ENCODE assay signal across 29 cellular contexts in genomic region chr7:128906766-128907559, GRCh38. TPM values are rescaled to one million over a fixed set of nuclear protein-coding genes. Genes with fewer than 3 reads are reported as not detected.
DNase-seq lines count a peak whose midpoint lies in the region; TF ChIP-seq lines count a peak whose summit lies in the region.
"Had no signal": no experiment of that assay in that cellular context is flagged by ENCODE, and none has a peak within 500 bp of the region (broad histone marks: within the 10 kb centered on the region; RNA-seq: fewer than 3 reads in every experiment).

No MANE protein-coding gene starts in this region.

- H3K9me3 ChIP-seq in spleen (no peaks in the 10 kb centered on the region), GM23248 (ENCODE audit: low read depth) (no peaks in the 10 kb centered on the region)
- H3K9me3 ChIP-seq: BE2C, body of pancreas, vagina had no signal

- POLR2A ChIA-PET in HEK293T (lab: Yijun Ruan, JAX): no interaction called here

- peaks cover 0 to 29% (median 6%) of the 10 kb centered on the region in 6 donors for H3K4me1 ChIP-seq in spleen
- no peaks in the 10 kb centered on the region for H3K4me1 ChIP-seq in GM23248 (ENCODE audit: insufficient read depth)

- H3K4me3 ChIP-seq in spleen (no peak overlapping the region), GM23248 (no peak overlapping the region)
- H3K4me3 ChIP-seq: body of pancreas, lung, vagina had no signal

- in situ Hi-C loops in GM23248 (cut with MboI): loop anchor here (10.0 kb wide), 1 partner anchor 188 kb away; no protein-coding TSS in a partner anchor

- H3K9ac ChIP-seq in GM23248: no peak overlapping the region

- no peak overlapping the region for H3K27ac ChIP-seq in spleen
- H3K27ac ChIP-seq in GM23248: no peak overlapping the region
- H3K27ac ChIP-seq: body of pancreas, HL-60, vagina had no signal

- H3K36me3 ChIP-seq in spleen (no peaks in the 10 kb centered on the region), GM23248 (ENCODE audit: low read depth) (no peaks in the 10 kb centered on the region)
- H3K36me3 ChIP-seq: BE2C, vagina had no signal

- TF ChIP-seq CTCF in spleen (IDR thresholded peaks at IDR 0.05 in 8 of 11, conservative IDR thresholded peaks at IDR 0.05 in 3 of 11): no peak

- peak; percentile 19 for DNase-seq in activated naive CD4-positive, alpha-beta T cell treated with anti-CD3 and anti-CD28 coated beads, Interleukin-2, amount 10 ng/mL, durations not matched to agents 7 days and 5 days
- no peak for DNase-seq in activated naive CD4-positive, alpha-beta T cell treated with Interleukin-2 at 50 U/mL for 16 hours
- DNase-seq in HEK293T (ENCODE audit: extremely low spot score) (no peak), islet precursor cell (peak; percentile 27), spleen (peak; percentile 57), GM23248 (no peak), NCI-H2171 treated with DMSO at 0.1 percent for 48 hours (lab: John Stamatoyannopoulos, UW) (no peak), NCI-H146 (lab: John Stamatoyannopoulos, UW) (no peak)
- DNase-seq: activated CD4-positive, alpha-beta T cell treated with anti-CD3 and anti-CD28 coated beads for 36 hours; activated CD8-positive, alpha-beta T cell treated with anti-CD3 and anti-CD28 coated beads, Interleukin-2, amount 10 ng/mL, durations not matched to agents 7 days and 5 days; activated naive CD4-positive, alpha-beta T cell treated with anti-CD3 and anti-CD28 coated beads, Interleukin-2, amount 50 U/mL, for 16 hours; BE2C; body of pancreas; dermis blood vessel endothelial cell; DMS 273 treated with DMSO at 0.1 percent for 48 hours; HCEC 1CT; kidney glomerular epithelial cell; MV-4-11; NCI-H510A treated with DMSO at 0.1 percent for 48 hours; stimulated activated CD8-positive, alpha-beta memory T cell treated with anti-CD3 and anti-CD28 coated beads, Interleukin-4, amount 100 ng/mL, for 48 hours; stimulated activated naive CD8-positive, alpha-beta T cell treated with anti-CD3 and anti-CD28 coated beads, Interleukin-15, amount 100 ng/mL, for 72 hours; SW 1271 had no signal

- intact Hi-C loops in spleen (cut with DNase I; ENCODE audit: low total_unique reads): no loop called here

- no peak overlapping the region for H3K4me3 Mint-ChIP-seq in activated naive CD4-positive, alpha-beta T cell treated with anti-CD3 and anti-CD28 coated beads, Interleukin-2, amount 10 ng/mL, durations not matched to agents 7 days and 5 days
- H3K4me3 Mint-ChIP-seq: activated CD4-positive, alpha-beta T cell treated with anti-CD3 and anti-CD28 coated beads for 36 hours; activated CD8-positive, alpha-beta T cell treated with anti-CD3 and anti-CD28 coated beads, Interleukin-2, amount 10 ng/mL, durations not matched to agents 7 days and 5 days; CD8-positive, alpha-beta memory T cell; natural killer cell treated with Interleukin-12 subunit alpha and Interleukin-12 subunit beta and Interleukin-15 and Interleukin-18, amount 100 ng/mL, for 72 hours; stimulated activated naive CD8-positive, alpha-beta T cell treated with anti-CD3 and anti-CD28 coated beads, Interleukin-15, amount 100 ng/mL, for 72 hours had no signal

- no peaks in the 10 kb centered on the region for H3K36me3 Mint-ChIP-seq in activated naive CD4-positive, alpha-beta T cell treated with anti-CD3 and anti-CD28 coated beads, Interleukin-2, amount 10 ng/mL, durations not matched to agents 7 days and 5 days
- H3K36me3 Mint-ChIP-seq: CD8-positive, alpha-beta memory T cell; natural killer cell treated with Interleukin-12 subunit alpha and Interleukin-12 subunit beta and Interleukin-15 and Interleukin-18, amount 100 ng/mL, for 72 hours had no signal

- no peak overlapping the region for H3K4me2 ChIP-seq in GM23248 (ENCODE audit: unreplicated experiment)

- TF ChIP-seq POLR2A in spleen (IDR thresholded peaks at IDR 0.05): no peak

- H3K27ac Mint-ChIP-seq in activated naive CD4-positive, alpha-beta T cell treated with anti-CD3 and anti-CD28 coated beads, Interleukin-2, amount 10 ng/mL, durations not matched to agents 7 days and 5 days: no peak overlapping the region
- H3K27ac Mint-ChIP-seq: activated CD4-positive, alpha-beta T cell treated with anti-CD3 and anti-CD28 coated beads for 36 hours; activated CD8-positive, alpha-beta T cell treated with anti-CD3 and anti-CD28 coated beads, Interleukin-2, amount 10 ng/mL, durations not matched to agents 7 days and 5 days; CD8-positive, alpha-beta memory T cell; natural killer cell treated with Interleukin-12 subunit alpha and Interleukin-12 subunit beta and Interleukin-15 and Interleukin-18, amount 100 ng/mL, for 72 hours; stimulated activated naive CD8-positive, alpha-beta T cell treated with anti-CD3 and anti-CD28 coated beads, Interleukin-15, amount 100 ng/mL, for 72 hours had no signal

- H2AFZ ChIP-seq in GM23248: no peak overlapping the region

- H3K27me3 ChIP-seq in spleen (replicated peaks in 1 of 7) (peaks cover 0 to 70% (median 21%) of the 10 kb centered on the region in 7 donors), GM23248 (replicated peaks; ENCODE audit: insufficient read depth) (peaks cover 31% of the 10 kb centered on the region)
- H3K27me3 ChIP-seq: BE2C, body of pancreas, vagina had no signal

- no peaks in the 10 kb centered on the region for H3K9me3 Mint-ChIP-seq in activated naive CD4-positive, alpha-beta T cell treated with anti-CD3 and anti-CD28 coated beads, Interleukin-2, amount 10 ng/mL, durations not matched to agents 7 days and 5 days
- H3K9me3 Mint-ChIP-seq: CD8-positive, alpha-beta memory T cell; natural killer cell treated with Interleukin-12 subunit alpha and Interleukin-12 subunit beta and Interleukin-15 and Interleukin-18, amount 100 ng/mL, for 72 hours; stimulated activated naive CD8-positive, alpha-beta T cell treated with anti-CD3 and anti-CD28 coated beads, Interleukin-15, amount 100 ng/mL, for 72 hours had no signal

- no peaks in the 10 kb centered on the region for H3K9me2 ChIP-seq in GM23248 (ENCODE audit: insufficient read depth)

- H3K79me2 ChIP-seq in GM23248 (ENCODE audit: insufficient read depth): no peaks in the 10 kb centered on the region

- CTCF ChIA-PET in activated naive CD4-positive, alpha-beta T cell treated with anti-CD3 and anti-CD28 coated beads, Interleukin-2, amount 10 ng/mL, durations not matched to agents 7 days and 5 days (lab: Charles Lee): interaction anchor here (0.6 to 1.1 kb wide), 2 partner anchors 44 to 184 kb away, joined by 3 to 7 read pairs; no protein-coding TSS in a partner anchor
- CTCF ChIA-PET in HEK293T (lab: Yijun Ruan, JAX): interaction anchor here (0.8 kb wide), 1 partner anchor 185 kb away, joined by 6 read pairs; no protein-coding TSS in a partner anchor

- H4K20me1 ChIP-seq in GM23248 (ENCODE audit: insufficient read depth): no peaks in the 10 kb centered on the region

- 81 to 89% (median 87%) methylated on average over 15 to 19 of the region's 19 CpGs for whole genome bisulfite sequencing in spleen, 5 donors
- WGBS in GM23248 (ENCODE audit: low coverage in 1 of 2, low lambda C conversion rate in 2 of 2, missing lambda C conversion rate in 2 of 2), 2 experiments: 63 to 73% methylated on average over 18 to 19 of the region's 19 CpGs

- no peaks in the 10 kb centered on the region for H3F3A ChIP-seq in GM23248 (ENCODE audit: insufficient read depth)

- H3K27me3 Mint-ChIP-seq in activated naive CD4-positive, alpha-beta T cell treated with anti-CD3 and anti-CD28 coated beads, Interleukin-2, amount 10 ng/mL, durations not matched to agents 7 days and 5 days: peaks cover 75% of the 10 kb centered on the region

- H3K4me1 Mint-ChIP-seq in activated naive CD4-positive, alpha-beta T cell treated with anti-CD3 and anti-CD28 coated beads, Interleukin-2, amount 10 ng/mL, durations not matched to agents 7 days and 5 days: no peaks in the 10 kb centered on the region
- H3K4me1 Mint-ChIP-seq: CD8-positive, alpha-beta memory T cell had no signal

TF ChIP-seq in HEK293T, 16 proteins besides CTCF, POLR2A, EP300 and RAD21:
- TF ChIP-seq ARNT (IDR thresholded peaks at IDR 0.05): no peak
- TF ChIP-seq ELF4 (IDR thresholded peaks at IDR 0.05): peak; percentile 90

RNA-seq across cellular contexts. Expression of gene KCP, which starts 3.5 kb away (rescaled TPM):
- under 1 TPM; 0.14 to 0.89 (median 0.72) TPM for total RNA-seq in spleen
- 1 to 10 TPM in 1 of 3 donors, under 1 TPM in 2; 0.06 to 2.1 (median 0.35) TPM for polyA plus RNA-seq in spleen
- total RNA-seq in GM23248 (2014; rRNA removed; shearing (Covaris generic)): not detected in 2 replicates
- polyA plus RNA-seq in GM23248 (2016; fragmentation: Nextera tagmentation; extraction: Ambion mirVana): 0.10 TPM in 2 replicates
- total RNA-seq: activated CD4-positive, alpha-beta T cell treated with anti-CD3 and anti-CD28 coated beads for 36 hours; fibroblast of villous mesenchyme; LHCN-M2 had no signal
- polyA plus RNA-seq: CD8-positive, alpha-beta memory T cell had no signal

RNA-seq across cellular contexts. Expression of gene IRF5, which starts 30.8 kb away (rescaled TPM):
- 10 to 100 TPM; 34.7 to 56.3 (median 48.2) TPM for total RNA-seq in spleen
- 10 to 100 TPM; 26.2 to 41.8 (median 41.5) TPM for polyA plus RNA-seq in spleen
- total RNA-seq in GM23248 (2014; rRNA removed; shearing (Covaris generic)): under 0.01 and 1.6 TPM in 2 replicates
- polyA plus RNA-seq in GM23248 (2016; fragmentation: Nextera tagmentation; extraction: Ambion mirVana): 0.14 and 0.16 TPM in 2 replicates

RNA-seq across cellular contexts. Expression of gene ATP6V1F, which starts 44.3 kb away (rescaled TPM):
- total RNA-seq in spleen: 10 to 100 TPM; 78.3 to 95.5 (median 84.5) TPM
- 100 to 1,000 TPM; 205 to 285 (median 262) TPM for polyA plus RNA-seq in spleen
- total RNA-seq in GM23248 (2014; rRNA removed; shearing (Covaris generic)): 96.5 and 124 TPM in 2 replicates
- polyA plus RNA-seq in GM23248 (2016; fragmentation: Nextera tagmentation; extraction: Ambion mirVana): 243 and 264 TPM in 2 replicates

Comparison
In these comparisons a context has a peak if more than half of its experiments do, and no peak if none do; other contexts are left out.
1. DNase-seq: peak in activated naive CD4-positive, alpha-beta T cell treated with anti-CD3 and anti-CD28 coated beads, Interleukin-2, amount 10 ng/mL, durations not matched to agents 7 days and 5 days (single experiment), islet precursor cell (single experiment) and spleen (single experiment); none in activated naive CD4-positive, alpha-beta T cell treated with Interleukin-2 at 50 U/mL for 16 hours (single experiment), HEK293T (single experiment), GM23248 (single experiment), NCI-H2171 treated with DMSO at 0.1 percent for 48 hours (single experiment) and NCI-H146 (single experiment).
2. RNA of gene IRF5, which starts 30.8 kb away (total RNA-seq): 34.7 to 56.3 TPM in spleen; under 0.01 to 1.6 TPM in GM23248; every median in the first group is over 10 times any median in the second.